In the genomic region with DNA sequence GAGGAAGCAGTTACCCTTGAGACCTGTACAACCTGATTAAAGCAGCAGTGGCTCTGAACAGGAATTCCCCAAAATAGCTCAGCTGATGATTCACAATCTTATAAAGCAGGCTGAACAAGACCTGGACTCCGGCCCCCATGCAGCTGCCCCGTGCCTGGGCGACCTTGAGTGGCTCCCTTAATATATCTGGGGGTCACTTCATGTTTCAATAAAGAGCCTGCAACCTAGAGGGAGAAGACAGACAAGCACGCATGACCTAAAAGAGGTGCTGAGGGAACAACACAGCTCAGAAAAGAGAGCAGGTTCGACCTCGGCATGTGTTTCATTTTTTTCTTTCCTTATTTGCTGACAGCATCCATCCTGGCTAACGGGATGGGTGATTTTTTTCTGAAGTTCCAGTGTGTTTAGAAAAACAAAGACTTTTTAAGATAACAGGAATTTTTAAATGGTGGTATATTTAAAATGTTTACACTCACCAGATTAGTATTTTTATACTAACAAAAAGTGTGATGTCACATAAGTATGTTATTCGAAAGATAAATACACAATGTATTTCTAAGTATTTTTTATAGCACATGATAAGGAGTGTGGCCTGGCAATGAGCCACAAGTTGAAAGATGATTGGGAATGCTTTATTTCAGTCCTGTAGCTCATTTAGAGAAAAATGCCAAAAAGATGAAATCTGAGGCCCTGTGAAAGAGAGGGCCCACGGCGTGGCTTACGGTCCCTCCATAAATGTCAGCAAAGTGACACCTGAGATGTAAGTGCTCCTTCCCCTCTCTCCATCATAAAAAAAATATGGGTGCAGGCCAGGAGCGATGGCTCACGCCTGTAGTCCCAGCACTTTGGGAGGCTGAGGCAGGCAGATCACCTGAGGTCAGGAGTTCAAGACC, we compare ENCODE assay signal across 10 cellular contexts.
A peak's percentile ranks its signal among the peaks of the same experiment; 100 is the strongest.
DNase-seq lines count a peak whose midpoint lies in the region; ATAC-seq and TF ChIP-seq lines count a peak whose summit lies in the region.
"Had no signal": no experiment of that assay in that cellular context is flagged by ENCODE, and none has a peak within 500 bp of the region (broad histone marks: within the 10 kb centered on the region; RNA-seq: fewer than 3 reads in every experiment).

No MANE protein-coding gene starts in this region.

- no peak overlapping the region for H3K4me3 Mint-ChIP-seq in mesothelial cell of epicardium

- no peak for TF ChIP-seq CTCF in AG10803 (conservative IDR thresholded peaks at IDR 0.05; ENCODE audit: low read length)
- TF ChIP-seq CTCF in LNCaP clone FGC (IDR thresholded peaks at IDR 0.05; ENCODE audit: control insufficient read depth, extremely low read depth, insufficient read depth): no peak
- TF ChIP-seq CTCF in mesothelial cell of epicardium (IDR thresholded peaks at IDR 0.05; ENCODE audit: unreplicated experiment): no peak

- no peak for ATAC-seq in HG03521 (IDR thresholded peaks at IDR 0.05; ENCODE audit: unreplicated experiment)

- H3K9me3 Mint-ChIP-seq in mesothelial cell of epicardium: no peaks in the 10 kb centered on the region

- DNase-seq in AG10803 (ENCODE audit: low read depth) (peak; percentile 27), LNCaP clone FGC (ENCODE audit: low read depth) (peak; percentile 23), cerebellum (ENCODE audit: low spot score) (peak; percentile 48), mesothelial cell of epicardium (ENCODE audit: low spot score in 2 of 2, unreplicated experiment in 2 of 2) (no peak), NCI-H146 treated with DMSO at 0.1 percent for 48 hours (lab: John Stamatoyannopoulos, UW; ENCODE audit: unreplicated experiment) (no peak), DMS 273 treated with DMSO at 0.1 percent for 48 hours (lab: John Stamatoyannopoulos, UW) (no peak), T-helper 1 cell (no peak)
- DNase-seq: activated T-cell treated with anti-CD3 and anti-CD28 coated beads, Interleukin-2, amount 50 U/mL, for 48 hours; DND-41 had no signal

- H3K36me3 Mint-ChIP-seq in mesothelial cell of epicardium: no peaks in the 10 kb centered on the region

- peak overlapping the region; percentile 89 for H3K27ac Mint-ChIP-seq in mesothelial cell of epicardium

- peaks cover 18% of the 10 kb centered on the region for H3K4me1 Mint-ChIP-seq in mesothelial cell of epicardium

- peaks cover 14% of the 10 kb centered on the region for H3K27me3 Mint-ChIP-seq in mesothelial cell of epicardium (ENCODE audit: low read depth)

- no peak overlapping the region for H3K4me3 ChIP-seq in AG10803 (ENCODE audit: low read length)
- H3K4me3 ChIP-seq in LNCaP clone FGC (ENCODE audit: low read depth, low read length): no peak overlapping the region

Comparison
In these comparisons a context has a peak if more than half of its experiments do, and no peak if none do; other contexts are left out.
1. DNase-seq: peak in AG10803 (single experiment), LNCaP clone FGC (single experiment) and cerebellum (single experiment); none in mesothelial cell of epicardium (0 of 2), NCI-H146 treated with DMSO at 0.1 percent for 48 hours (single experiment), DMS 273 treated with DMSO at 0.1 percent for 48 hours (single experiment) and T-helper 1 cell (0 of 5).